In genomic region chr13:49908637-49909036, GRCh38 we compare ENCODE assay signal across 21 cellular contexts. TPM values are rescaled to one million over a fixed set of nuclear protein-coding genes. Genes with fewer than 3 reads are reported as not detected.
A peak's percentile ranks its signal among the peaks of the same experiment; 100 is the strongest.
DNase-seq lines count a peak whose midpoint lies in the region; ATAC-seq, FAIRE-seq and TF ChIP-seq lines count a peak whose summit lies in the region.
"Had no signal": no experiment of that assay in that cellular context is flagged by ENCODE, and none has a peak within 500 bp of the region (broad histone marks: within the 10 kb centered on the region; RNA-seq: fewer than 3 reads in every experiment).

No MANE protein-coding gene starts in this region.

- 97% methylated on average over 5 of the region's 5 CpGs for WGBS in GM12878 (ENCODE audit: insufficient coverage, insufficient replicate concordance, low lambda C conversion rate, missing lambda C conversion rate)

- no peaks in the 10 kb centered on the region for H3K9me2 ChIP-seq in Karpas-422 (replicated peaks; ENCODE audit: insufficient read depth, low read length)

- H3K36me3 ChIP-seq in Karpas-422 (ENCODE audit: insufficient read depth, low read length) (no peaks in the 10 kb centered on the region), GM12878 (ENCODE audit: control insufficient read depth in 2 of 2, insufficient read depth in 2 of 2, low read length in 1 of 2) (no peaks in the 10 kb centered on the region), neural progenitor cell (no peaks in the 10 kb centered on the region)
- H3K36me3 ChIP-seq: right lobe of liver had no signal

- H3K9me3 ChIP-seq in Karpas-422 (ENCODE audit: low read length) (no peaks in the 10 kb centered on the region), GM12878 (replicated peaks; ENCODE audit: control insufficient read depth, insufficient read depth, low read length) (no peaks in the 10 kb centered on the region), neural progenitor cell (ENCODE audit: low read depth) (no peaks in the 10 kb centered on the region)
- H3K9me3 ChIP-seq: Caco-2, right lobe of liver had no signal

- in situ Hi-C loops in GM12878 (cut with MboI) = no loop called here

- no peaks in the 10 kb centered on the region for H3K4me1 Mint-ChIP-seq in neural progenitor cell
- H3K4me1 Mint-ChIP-seq: activated CD4-positive, alpha-beta T cell treated with anti-CD3 and anti-CD28 coated beads, Interleukin-2, amount 10 ng/mL, durations not matched to agents 7 days and 5 days; activated naive CD4-positive, alpha-beta T cell treated with anti-CD3 and anti-CD28 coated beads, Interleukin-2, amount 10 ng/mL, durations not matched to agents 7 days and 5 days; neural crest cell had no signal

- peaks cover 5% of the 10 kb centered on the region for H3K36me3 Mint-ChIP-seq in neural progenitor cell
- H3K36me3 Mint-ChIP-seq: activated naive CD4-positive, alpha-beta T cell treated with anti-CD3 and anti-CD28 coated beads, Interleukin-2, amount 10 ng/mL, durations not matched to agents 7 days and 5 days had no signal

- H3K9ac ChIP-seq in Karpas-422 (ENCODE audit: low read length) (no peak overlapping the region), GM12878 (ENCODE audit: control insufficient read depth, insufficient read depth, low read length) (no peak overlapping the region), neural progenitor cell (no peak overlapping the region)

- no peaks in the 10 kb centered on the region for H3K79me2 ChIP-seq in Karpas-422 (ENCODE audit: low read length)
- no peaks in the 10 kb centered on the region for H3K79me2 ChIP-seq in GM12878 (ENCODE audit: control insufficient read depth, insufficient read depth, low read length)
- H3K79me2 ChIP-seq in neural progenitor cell (ENCODE audit: low read depth) = no peaks in the 10 kb centered on the region

- no peaks in the 10 kb centered on the region for H3K9me3 Mint-ChIP-seq in neural progenitor cell
- H3K9me3 Mint-ChIP-seq: activated CD4-positive, alpha-beta T cell treated with anti-CD3 and anti-CD28 coated beads, Interleukin-2, amount 10 ng/mL, durations not matched to agents 7 days and 5 days; activated naive CD4-positive, alpha-beta T cell treated with anti-CD3 and anti-CD28 coated beads, Interleukin-2, amount 10 ng/mL, durations not matched to agents 7 days and 5 days; T-helper 2 cell treated with Interferon-gamma antibody and Interleukin-4, amounts not matched to agents 5 μg/mL and 100 μg/mL, for 36 hours had no signal

- no peak for FAIRE-seq in GM12878 (lab: Jason Lieb, UNC)
- FAIRE-seq: keratinocyte had no signal

- no peak overlapping the region for H2AFZ ChIP-seq in Karpas-422 (ENCODE audit: low read length)
- H2AFZ ChIP-seq in GM12878 (ENCODE audit: control insufficient read depth, low read depth, low read length) = no peak overlapping the region
- no peak overlapping the region for H2AFZ ChIP-seq in neural progenitor cell (replicated peaks)

- TF ChIP-seq RAD21 in GM12878 (IDR thresholded peaks at IDR 0.05; ENCODE audit: insufficient read depth, low read depth, low read length) = 0 out of 2 replicates have a peak, but pooled peaks have one; percentile 5

- no peak for TF ChIP-seq POLR2A in GM12878 (IDR thresholded peaks at IDR 0.05; ENCODE audit: low read depth, low read length)

- no peak overlapping the region for H3K27ac Mint-ChIP-seq in neural progenitor cell
- H3K27ac Mint-ChIP-seq: activated CD4-positive, alpha-beta T cell treated with anti-CD3 and anti-CD28 coated beads, Interleukin-2, amount 10 ng/mL, durations not matched to agents 7 days and 5 days; activated naive CD4-positive, alpha-beta T cell treated with anti-CD3 and anti-CD28 coated beads, Interleukin-2, amount 10 ng/mL, durations not matched to agents 7 days and 5 days; T-helper 2 cell treated with Interferon-gamma antibody and Interleukin-4, amounts not matched to agents 5 μg/mL and 100 μg/mL, for 36 hours had no signal

- H3K4me3 ChIP-seq in Karpas-422 (ENCODE audit: low read length) = no peak overlapping the region
- no peak overlapping the region for H3K4me3 ChIP-seq in GM12878
- no peak overlapping the region for H3K4me3 ChIP-seq in neural progenitor cell
- H3K4me3 ChIP-seq: dorsolateral prefrontal cortex, right lobe of liver had no signal

- H3K27ac ChIP-seq in Karpas-422 (ENCODE audit: low read length) = no peak overlapping the region
- H3K27ac ChIP-seq in GM12878 (ENCODE audit: control insufficient read depth, insufficient read depth) = no peak overlapping the region
- no peak overlapping the region for H3K27ac ChIP-seq in neural progenitor cell
- H3K27ac ChIP-seq: dorsolateral prefrontal cortex, right lobe of liver had no signal

- H4K20me1 ChIP-seq in Karpas-422 (ENCODE audit: insufficient read depth, low read depth, low read length) (no peaks in the 10 kb centered on the region), GM12878 (ENCODE audit: control insufficient read depth, insufficient read depth) (no peaks in the 10 kb centered on the region), neural progenitor cell (ENCODE audit: low read depth) (no peaks in the 10 kb centered on the region)

- BruUV-seq in GM12878 (replicated peaks; lab: Mats Ljungman, UMichigan) = no TSS peak

- ATAC-seq in GM12878 (no peak), GM19397 (IDR thresholded peaks at IDR 0.05; ENCODE audit: unreplicated experiment) (no peak), GM21526 (IDR thresholded peaks at IDR 0.05; ENCODE audit: low FRiP score, unreplicated experiment) (no peak)
- ATAC-seq: right lobe of liver, Right ventricle myocardium inferior had no signal

- POLR2A ChIA-PET in GM12878 (lab: Charles Lee) = no interaction called here

- SMC1A ChIA-PET in GM12878 (lab: Charles Lee; ENCODE audit: uncharacterized antibody, unreplicated experiment) = no interaction called here

- TF ChIP-seq CTCF in GM12878 (IDR thresholded peaks at IDR 0.05 in 2 of 3, conservative IDR thresholded peaks at IDR 0.05 in 1 of 3; ENCODE audit: control insufficient read depth in 2 of 3, extremely low read depth in 1 of 3, insufficient read depth in 1 of 3, low read depth in 3 of 3, low read length in 3 of 3) (no peak), neural progenitor cell (IDR thresholded peaks at IDR 0.05) (peak; percentile 48)

- no peaks in the 10 kb centered on the region for H3K4me1 ChIP-seq in Karpas-422 (ENCODE audit: low read length)
- no peaks in the 10 kb centered on the region for H3K4me1 ChIP-seq in GM12878 (ENCODE audit: control insufficient read depth, insufficient read depth, low read length)
- H3K4me1 ChIP-seq in neural progenitor cell = no peaks in the 10 kb centered on the region
- H3K4me1 ChIP-seq: Caco-2, right lobe of liver had no signal

- H3K27me3 Mint-ChIP-seq in neural progenitor cell (ENCODE audit: insufficient read depth, low read depth) = peaks cover 4% of the 10 kb centered on the region
- H3K27me3 Mint-ChIP-seq: activated CD4-positive, alpha-beta T cell treated with anti-CD3 and anti-CD28 coated beads, Interleukin-2, amount 10 ng/mL, durations not matched to agents 7 days and 5 days; activated naive CD4-positive, alpha-beta T cell treated with anti-CD3 and anti-CD28 coated beads, Interleukin-2, amount 10 ng/mL, durations not matched to agents 7 days and 5 days had no signal

- H3K4me2 ChIP-seq in Karpas-422 (ENCODE audit: low read depth, low read length, poor library complexity, severe bottlenecking) (no peak overlapping the region), GM12878 (ENCODE audit: control insufficient read depth, insufficient read depth) (no peak overlapping the region), neural progenitor cell (no peak overlapping the region)

- no peaks in the 10 kb centered on the region for H3F3A ChIP-seq in neural progenitor cell (ENCODE audit: low read depth)

- no peak overlapping the region for H3K4me3 Mint-ChIP-seq in neural progenitor cell
- H3K4me3 Mint-ChIP-seq: activated CD4-positive, alpha-beta T cell treated with anti-CD3 and anti-CD28 coated beads, Interleukin-2, amount 10 ng/mL, durations not matched to agents 7 days and 5 days; activated naive CD4-positive, alpha-beta T cell treated with anti-CD3 and anti-CD28 coated beads, Interleukin-2, amount 10 ng/mL, durations not matched to agents 7 days and 5 days; neural crest cell; T-helper 2 cell treated with Interferon-gamma antibody and Interleukin-4, amounts not matched to agents 5 μg/mL and 100 μg/mL, for 36 hours had no signal

- DNase-seq in NCI-H82 (lab: John Stamatoyannopoulos, UW) (peak; percentile 37), NCI-H82 treated with DMSO at 0.1 percent for 48 hours (lab: John Stamatoyannopoulos, UW; ENCODE audit: unreplicated experiment) (no peak), Karpas-422 (peak; percentile 50), GM12878 (ENCODE audit: low read depth, low spot score) (no peak), neural progenitor cell (ENCODE audit: low spot score) (peak; percentile 26)
- no peak for DNase-seq in effector CD8-positive, alpha-beta T cell (lab: John Stamatoyannopoulos, UW)
- DNase-seq: activated CD4-positive, alpha-beta T cell treated with anti-CD3 and anti-CD28 coated beads, Interleukin-2, amount 10 ng/mL, durations not matched to agents 7 days and 5 days; activated naive CD4-positive, alpha-beta T cell treated with anti-CD3 and anti-CD28 coated beads, Interleukin-2, amount 10 ng/mL, durations not matched to agents 7 days and 5 days; dorsolateral prefrontal cortex; H7; MM.1S; NCI-H2107; NK-92 treated with Interleukin-12 subunit alpha and Interleukin-12 subunit beta, amount 100 ng/mL, for 24 hours; right lobe of liver had no signal

- CTCF ChIA-PET in GM12878 (lab: Yijun Ruan, JAX) = interaction anchor here (0.6 to 1.2 kb wide), 3 partner anchors 23 to 68 kb away, joined by 3 read pairs; no protein-coding TSS in a partner anchor

- no peaks in the 10 kb centered on the region for H3K27me3 ChIP-seq in Karpas-422 (ENCODE audit: low read length)
- H3K27me3 ChIP-seq in GM12878 (replicated peaks in 1 of 2; ENCODE audit: control insufficient read depth in 2 of 2, insufficient read depth in 2 of 2, low read length in 1 of 2) = no peaks in the 10 kb centered on the region
- H3K27me3 ChIP-seq in neural progenitor cell = no peaks in the 10 kb centered on the region
- H3K27me3 ChIP-seq: dorsolateral prefrontal cortex, right lobe of liver had no signal

- TF ChIP-seq EP300 in GM12878 (IDR thresholded peaks at IDR 0.05; ENCODE audit: borderline replicate concordance in 1 of 2, control insufficient read depth in 1 of 2, low read depth in 2 of 2, low read length in 2 of 2) = no peak

- intact Hi-C loops in GM12878 (cut with micrococcal nuclease; ENCODE audit: unreplicated experiment) = no loop called here

- RAD21 ChIA-PET in GM12878 (lab: Charles Lee; ENCODE audit: unreplicated experiment) = interaction anchor here (0.6 to 0.7 kb wide), 2 partner anchors 25 to 113 kb away, joined by 3 read pairs; no protein-coding TSS in a partner anchor

RNA-seq across cellular contexts. Expression of gene SPRYD7, which starts 27.5 kb away (rescaled TPM):
- 7.0 and 14.1 TPM in 2 replicates for total RNA-seq in Karpas-422 (2014; rRNA removed; shearing (Covaris generic); ENCODE audit: low replicate concordance)
- total RNA-seq in GM12878 (2013; cell fraction: nucleolus; rRNA removed) = 7.4 and 8.2 TPM in 2 replicates
- total RNA-seq in GM12878 (2014; rRNA removed) (8.2 and 11.0 TPM in 2 replicates), GM12878 (2014; rRNA removed; fragmentation: Illumina TruSeq; extraction: Trizol) (7.2 and 8.9 TPM in 2 replicates), GM12878 (2021) (8.1 and 8.5 TPM in 2 replicates), neural progenitor cell (ENCODE audit: low replicate concordance) (4.0 and 5.6 TPM in 2 replicates)
- 3.0 TPM for polyA plus RNA-seq in GM12878 (2011; ENCODE audit: low read depth)
- polyA plus RNA-seq in GM12878 (2011; rRNA removed) (5.3 and 5.8 TPM in 2 replicates), GM12878 (2014; fragmentation: Illumina TruSeq; extraction: Trizol) (10.3 and 11.5 TPM in 2 replicates), GM12878 (2014; fragmentation: Nextera tagmentation; extraction: Ambion mirVana) (10 to 100 TPM; 12.9 to 13.0 TPM), GM12878 (2014; rRNA removed) (6.6 and 7.4 TPM in 2 replicates), GM12878 (2016; fragmentation: Nextera tagmentation; extraction: Ambion mirVana) (10 to 100 TPM; 17.3 to 18.7 TPM)
- 2.2 and 7.4 TPM in 2 replicates for polyA plus RNA-seq in GM12878 (2011; cell fraction: cytosol; rRNA removed)
- 3.4 and 4.0 TPM in 2 replicates for polyA plus RNA-seq in GM12878 (2011; cell fraction: nucleus; rRNA removed)
- polyA plus RNA-seq in GM12878 (2012) = 6.7 and 7.6 TPM in 2 replicates
- polyA minus RNA-seq in GM12878 (2011; rRNA and poly(A)+ RNA removed) = 1.1 and 9.0 TPM in 2 replicates
- polyA minus RNA-seq in GM12878 (2011; cell fraction: cytosol; rRNA and poly(A)+ RNA removed) = 0.67 and 1.6 TPM in 2 replicates
- 1.6 and 2.0 TPM in 2 replicates for polyA minus RNA-seq in GM12878 (2011; cell fraction: nucleus; rRNA and poly(A)+ RNA removed)

Comparison
In these comparisons a context has a peak if more than half of its experiments do, and no peak if none do; other contexts are left out.
1. DNase-seq: peak in NCI-H82 (single experiment), Karpas-422 (single experiment) and neural progenitor cell (single experiment); none in NCI-H82 treated with DMSO at 0.1 percent for 48 hours (single experiment), GM12878 (single experiment) and effector CD8-positive, alpha-beta T cell (single experiment).